ENCODE assay signal across 13 cellular contexts in genomic region chr2:237980751-237981150, GRCh38. TPM values are rescaled to one million over a fixed set of nuclear protein-coding genes. Genes with fewer than 3 reads are reported as not detected.
DNase-seq lines count a peak whose midpoint lies in the region; ATAC-seq lines count a peak whose summit lies in the region.
"Had no signal": no experiment of that assay in that cellular context is flagged by ENCODE, and none has a peak within 500 bp of the region (broad histone marks: within the 10 kb centered on the region; RNA-seq: fewer than 3 reads in every experiment).

No MANE protein-coding gene starts in this region.

- CTCF ChIA-PET in activated CD8-positive, alpha-beta T cell treated with anti-CD3 and anti-CD28 coated beads, Interleukin-2, amount 10 ng/mL, durations not matched to agents 7 days and 5 days (lab: Charles Lee), result interaction anchor here (0.8 to 4.1 kb wide), 4 partner anchors 11 to 282 kb away, joined by 3 to 35 read pairs (median 3); no protein-coding TSS in a partner anchor

- peak; percentile 62 to 78 for DNase-seq in AML-193 (lab: John Stamatoyannopoulos, UW)
- peak; percentile 63 for DNase-seq in activated CD8-positive, alpha-beta T cell treated with anti-CD3 and anti-CD28 coated beads, Interleukin-2, amount 10 ng/mL, durations not matched to agents 7 days and 5 days
- peak; percentile 57 for DNase-seq in iris pigment epithelial cell (ENCODE audit: low read depth)
- no peak for DNase-seq in hypothalamus (lab: John Stamatoyannopoulos, UW)
- DNase-seq in anterior cingulate cortex (lab: John Stamatoyannopoulos, UW), result no peak
- DNase-seq: IMR-90, NCI-H2171, SHP77 treated with DMSO at 0.1 percent for 48 hours had no signal

- H3K27ac Mint-ChIP-seq in activated CD8-positive, alpha-beta T cell treated with anti-CD3 and anti-CD28 coated beads, Interleukin-2, amount 10 ng/mL, durations not matched to agents 7 days and 5 days, result peak overlapping the region; percentile 85

- POLR2A ChIA-PET in activated CD8-positive, alpha-beta T cell treated with anti-CD3 and anti-CD28 coated beads, Interleukin-2, amount 10 ng/mL, durations not matched to agents 7 days and 5 days (lab: Charles Lee), result interaction anchor here (0.8 to 1.4 kb wide), 4 partner anchors 12 to 221 kb away, joined by 3 to 4 read pairs (median 3); partner anchors contain the start of gene SCLY

- H3K9me3 Mint-ChIP-seq in activated CD8-positive, alpha-beta T cell treated with anti-CD3 and anti-CD28 coated beads, Interleukin-2, amount 10 ng/mL, durations not matched to agents 7 days and 5 days (ENCODE audit: insufficient read depth), result no peaks in the 10 kb centered on the region

- H3K9me3 ChIP-seq in KOPT-K1 (ENCODE audit: insufficient read depth, low read length, poor library complexity, severe bottlenecking), result peaks cover 7% of the 10 kb centered on the region
- H3K9me3 ChIP-seq: thoracic aorta had no signal

- peak overlapping the region; percentile 74 for H3K27ac ChIP-seq in KOPT-K1 (ENCODE audit: low read depth, low read length, poor library complexity, severe bottlenecking)
- H3K27ac ChIP-seq: C4-2B, thoracic aorta had no signal

- H3K36me3 ChIP-seq in KOPT-K1 (ENCODE audit: insufficient read depth, low read length), result peaks cover 13% of the 10 kb centered on the region; the same call in 1 of the 2 replicates

- peaks cover 54% of the 10 kb centered on the region for H3K36me3 Mint-ChIP-seq in activated CD8-positive, alpha-beta T cell treated with anti-CD3 and anti-CD28 coated beads, Interleukin-2, amount 10 ng/mL, durations not matched to agents 7 days and 5 days (ENCODE audit: low read depth)

- peak overlapping the region; percentile 17 for H3K4me3 Mint-ChIP-seq in activated CD8-positive, alpha-beta T cell treated with anti-CD3 and anti-CD28 coated beads, Interleukin-2, amount 10 ng/mL, durations not matched to agents 7 days and 5 days

- H3K4me1 Mint-ChIP-seq in activated CD8-positive, alpha-beta T cell treated with anti-CD3 and anti-CD28 coated beads, Interleukin-2, amount 10 ng/mL, durations not matched to agents 7 days and 5 days (ENCODE audit: low read depth), result peaks cover 70% of the 10 kb centered on the region

- peak; percentile 78 for ATAC-seq in activated CD8-positive, alpha-beta T cell treated with anti-CD3 and anti-CD28 coated beads, Interleukin-2, amount 10 ng/mL, durations not matched to agents 7 days and 5 days
- ATAC-seq in HG02852 (IDR thresholded peaks at IDR 0.05; ENCODE audit: unreplicated experiment) (no peak), GM21526 (IDR thresholded peaks at IDR 0.05; ENCODE audit: low FRiP score, unreplicated experiment) (no peak)

- no peaks in the 10 kb centered on the region for H3K27me3 Mint-ChIP-seq in activated CD8-positive, alpha-beta T cell treated with anti-CD3 and anti-CD28 coated beads, Interleukin-2, amount 10 ng/mL, durations not matched to agents 7 days and 5 days (ENCODE audit: low read depth)

RNA-seq across cellular contexts. Expression of gene UBE2F, which starts 13.9 kb away (rescaled TPM):
- total RNA-seq in activated CD8-positive, alpha-beta T cell treated with anti-CD3 and anti-CD28 coated beads, Interleukin-2, amount 10 ng/mL, durations not matched to agents 7 days and 5 days, result 10 to 100 TPM; 70.2 to 71.9 TPM

Comparison
In these comparisons a context has a peak if more than half of its experiments do, and no peak if none do; other contexts are left out.
1. DNase-seq: peak in AML-193 (2 of 2), activated CD8-positive, alpha-beta T cell treated with anti-CD3 and anti-CD28 coated beads, Interleukin-2, amount 10 ng/mL, durations not matched to agents 7 days and 5 days (single experiment) and iris pigment epithelial cell (single experiment); none in hypothalamus (0 of 51) and anterior cingulate cortex (0 of 58).